22 cellular contexts compared by ENCODE assay signal in genomic region chr11:75516140-75516539, GRCh38.
"Had no signal": no experiment of that assay in that cellular context is flagged by ENCODE, and none has a peak within 500 bp of the region (broad histone marks: within the 10 kb centered on the region; RNA-seq: fewer than 3 reads in every experiment).

No MANE protein-coding gene starts in this region.

- H3K27ac ChIP-seq: body of pancreas, cardiac muscle cell, heart left ventricle, neutrophil, parathyroid adenoma, transverse colon, uterus had no signal

- H3K4me3 ChIP-seq: body of pancreas, cardiac muscle cell, heart left ventricle, transverse colon, uterus had no signal

- H3K79me2 ChIP-seq: parathyroid adenoma had no signal

- DNase-seq: activated CD4-positive, alpha-beta memory T cell treated with anti-CD3 and anti-CD28 coated beads, Interleukin-2, amount 10 ng/mL, durations not matched to agents 7 days and 5 days; activated CD4-positive, alpha-beta T cell treated with anti-CD3 and anti-CD28 coated beads, Interleukin-2, amount 10 ng/mL, durations not matched to agents 24 days and 14 days; activated effector memory CD4-positive, alpha-beta T cell treated with anti-CD3 and anti-CD28 coated beads, Interleukin-2, amount 50 U/mL, for 16 hours; activated naive CD4-positive, alpha-beta T cell treated with anti-CD3 and anti-CD28 coated beads, Interleukin-2, amount 10 ng/mL, durations not matched to agents 7 days and 5 days; activated naive CD8-positive, alpha-beta T cell treated with anti-CD3 and anti-CD28 coated beads, Interleukin-2, amount 50 U/mL, for 24 hours; activated T-cell treated with anti-CD3 and anti-CD28 coated beads, Interleukin-2, amount 50 U/mL, for 72 hours; anterior cingulate cortex; body of pancreas; heart left ventricle; left colon; mesenchymal stem cell; naive B cell; right cardiac atrium; stimulated activated CD4-positive, alpha-beta T cell treated with anti-CD3 and anti-CD28 coated beads, Interleukin-12 subunit alpha, Interleukin-12 subunit beta, amount 100 ng/mL, for 4 hours; stimulated activated CD4-positive, alpha-beta T cell treated with anti-CD3 and anti-CD28 coated beads, Interleukin-1b, Interleukin-23, amount 100 ng/mL, for 48 hours; T-helper 2 cell; transverse colon; uterus had no signal

- H3K9me3 ChIP-seq: body of pancreas, neutrophil, transverse colon, uterus had no signal

- H3K27me3 Mint-ChIP-seq: activated CD4-positive, alpha-beta memory T cell treated with anti-CD3 and anti-CD28 coated beads, Interleukin-2, amount 10 ng/mL, durations not matched to agents 7 days and 5 days; activated CD4-positive, alpha-beta T cell treated with anti-CD3 and anti-CD28 coated beads, Interleukin-2, amount 10 ng/mL, durations not matched to agents 24 days and 14 days; activated naive CD8-positive, alpha-beta T cell treated with anti-CD3 and anti-CD28 coated beads, Interleukin-2, amount 50 U/mL, for 24 hours had no signal

- H3K27me3 ChIP-seq: body of pancreas, cardiac muscle cell, heart left ventricle, transverse colon, uterus had no signal

- H3K36me3 ChIP-seq: cardiac muscle cell, heart left ventricle, neutrophil, transverse colon, uterus had no signal

- H3K4me1 ChIP-seq: parathyroid adenoma, transverse colon, uterus had no signal

- H3K27ac Mint-ChIP-seq: activated CD4-positive, alpha-beta memory T cell treated with anti-CD3 and anti-CD28 coated beads, Interleukin-2, amount 10 ng/mL, durations not matched to agents 7 days and 5 days; activated CD4-positive, alpha-beta T cell treated with anti-CD3 and anti-CD28 coated beads, Interleukin-2, amount 10 ng/mL, durations not matched to agents 24 days and 14 days; activated naive CD8-positive, alpha-beta T cell treated with anti-CD3 and anti-CD28 coated beads, Interleukin-2, amount 50 U/mL, for 24 hours; activated T-cell treated with anti-CD3 and anti-CD28 coated beads, Interleukin-2, amount 50 U/mL, for 72 hours had no signal

- H3K9me3 Mint-ChIP-seq: activated CD4-positive, alpha-beta memory T cell treated with anti-CD3 and anti-CD28 coated beads, Interleukin-2, amount 10 ng/mL, durations not matched to agents 7 days and 5 days; activated CD4-positive, alpha-beta T cell treated with anti-CD3 and anti-CD28 coated beads, Interleukin-2, amount 10 ng/mL, durations not matched to agents 24 days and 14 days; activated naive CD8-positive, alpha-beta T cell treated with anti-CD3 and anti-CD28 coated beads, Interleukin-2, amount 50 U/mL, for 24 hours; activated T-cell treated with anti-CD3 and anti-CD28 coated beads, Interleukin-2, amount 50 U/mL, for 72 hours had no signal

- H3K36me3 Mint-ChIP-seq: naive B cell had no signal

- H2AFZ ChIP-seq: parathyroid adenoma had no signal

- ATAC-seq: activated CD4-positive, CD25-positive, alpha-beta regulatory T cell treated with anti-CD3 and anti-CD28 coated beads, Interleukin-2, amount 50 U/mL, for 24 hours; activated naive CD8-positive, alpha-beta T cell treated with anti-CD3 and anti-CD28 coated beads, Interleukin-2, amount 50 U/mL, for 24 hours; activated T-cell treated with anti-CD3 and anti-CD28 coated beads, Interleukin-2, amount 50 U/mL, for 72 hours; body of pancreas; left colon; right cardiac atrium had no signal

- H3K4me3 Mint-ChIP-seq: activated CD4-positive, alpha-beta memory T cell treated with anti-CD3 and anti-CD28 coated beads, Interleukin-2, amount 10 ng/mL, durations not matched to agents 7 days and 5 days; activated CD4-positive, alpha-beta T cell treated with anti-CD3 and anti-CD28 coated beads, Interleukin-2, amount 10 ng/mL, durations not matched to agents 24 days and 14 days; activated naive CD4-positive, alpha-beta T cell treated with anti-CD3 and anti-CD28 coated beads, Interleukin-2, amount 10 ng/mL, durations not matched to agents 7 days and 5 days; activated naive CD8-positive, alpha-beta T cell treated with anti-CD3 and anti-CD28 coated beads, Interleukin-2, amount 50 U/mL, for 24 hours; activated T-cell treated with anti-CD3 and anti-CD28 coated beads, Interleukin-2, amount 50 U/mL, for 72 hours had no signal

- H3K9ac ChIP-seq: parathyroid adenoma had no signal
